Comparison of ENCODE assay signal across 7 cellular contexts in genomic region chr16:70016732-70017131, GRCh38.
A peak's percentile ranks its signal among the peaks of the same experiment; 100 is the strongest.
DNase-seq lines count a peak whose midpoint lies in the region; ATAC-seq and TF ChIP-seq lines count a peak whose summit lies in the region.
"Not testable (repeated sequence)": the region's sequence is repeated elsewhere in the genome, so short reads cannot be mapped to it uniquely, and the experiment has no call there.

No MANE protein-coding gene starts in this region.

- H3K27me3 ChIP-seq in psoas muscle (ENCODE audit: insufficient read depth in 3 of 3, low read length in 2 of 3), result not testable (repeated sequence)

- H3K4me1 Mint-ChIP-seq in T-helper 17 cell, result not testable (repeated sequence)

- ATAC-seq in T-helper 17 cell, result not testable (repeated sequence)
- ATAC-seq in psoas muscle, result peak; percentile 37 to 78 (median 68)

- H3K36me3 Mint-ChIP-seq in T-helper 17 cell (ENCODE audit: low read depth), result not testable (repeated sequence)

- in situ Hi-C loops in KBM-7 (cut with MboI; ENCODE audit: low pct_unique_long_range_greater_than_20kb, low sequenced_read_pairs), result not testable (repeated sequence)

- H3K36me3 ChIP-seq in psoas muscle (ENCODE audit: insufficient read depth in 1 of 2, low read depth in 1 of 2), result peaks cover 0 to 62% of the 10 kb centered on the region in 2 donors

- peak; percentile 15 for DNase-seq in AG08395 (ENCODE audit: low spot score)
- DNase-seq in EL, result peak; percentile 8
- peak; percentile 1 for DNase-seq in KBM-7
- DNase-seq in T-helper 17 cell, psoas muscle: not testable (repeated sequence)
- DNase-seq in choroid plexus epithelial cell (ENCODE audit: low read depth), result peak; percentile 13
- peak; percentile 3 for DNase-seq in kidney tubule cell (ENCODE audit: low spot score)

- not testable (repeated sequence) for TF ChIP-seq CTCF in choroid plexus epithelial cell (conservative IDR thresholded peaks at IDR 0.05; ENCODE audit: low read depth, low read length); psoas muscle (IDR thresholded peaks at IDR 0.05)

- H3K27ac ChIP-seq in psoas muscle, result not testable (repeated sequence)

- not testable (repeated sequence) for H3K27me3 Mint-ChIP-seq in T-helper 17 cell

- H3K9me3 ChIP-seq in T-helper 17 cell (ENCODE audit: control insufficient read depth, low read length, poor library complexity, severe bottlenecking); psoas muscle: not testable (repeated sequence)

- 70 to 74% (median 72%) methylated on average over 5 of the region's 5 CpGs for WGBS in psoas muscle, 3 donors

- H3K4me3 ChIP-seq in choroid plexus epithelial cell (ENCODE audit: low read depth, low read length); psoas muscle: not testable (repeated sequence)

- H3K27ac Mint-ChIP-seq in T-helper 17 cell, result peak overlapping the region; percentile 59

- H3K4me3 Mint-ChIP-seq in T-helper 17 cell, result not testable (repeated sequence)

- intact Hi-C loops in psoas muscle (cut with DNase I), result not testable (repeated sequence)

- not testable (repeated sequence) for H3K4me1 ChIP-seq in psoas muscle
